17 cellular contexts compared by ENCODE assay signal in the genomic region with DNA sequence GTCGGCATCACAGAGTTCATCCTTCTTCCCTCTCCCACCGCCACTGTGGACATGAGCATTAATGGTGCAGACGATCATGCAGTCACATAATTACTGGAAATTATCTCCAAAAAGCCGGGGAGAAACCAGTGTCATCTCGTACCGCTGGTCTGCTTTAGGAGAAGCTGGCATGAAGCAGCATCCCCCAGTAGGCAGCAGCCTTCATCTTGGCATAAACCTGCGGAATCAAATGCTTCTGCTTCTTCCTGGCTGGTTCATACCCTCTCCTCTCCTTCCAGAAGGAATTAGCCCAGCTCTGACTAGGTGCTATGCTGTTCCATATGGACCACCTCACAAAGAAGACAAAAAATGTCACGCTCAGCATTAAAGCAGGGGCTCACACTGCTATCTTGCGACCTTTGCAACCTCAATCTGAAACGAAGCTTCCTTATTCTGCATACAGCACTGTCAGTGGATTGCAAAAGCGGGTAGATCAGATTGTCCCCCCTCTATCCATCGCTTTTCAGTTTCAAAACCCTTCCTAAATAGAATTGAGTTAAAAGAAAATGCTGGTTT.
DNase-seq lines count a peak whose midpoint lies in the region; ATAC-seq, FAIRE-seq and TF ChIP-seq lines count a peak whose summit lies in the region.
"Had no signal": no experiment of that assay in that cellular context is flagged by ENCODE, and none has a peak within 500 bp of the region (broad histone marks: within the 10 kb centered on the region; RNA-seq: fewer than 3 reads in every experiment).

No MANE protein-coding gene starts in this region.

- H3K4me1 Mint-ChIP-seq in GM23338 (peaks cover 3% of the 10 kb centered on the region; the same call in 2 of the 3 replicates), neural progenitor cell (peaks cover 46% of the 10 kb centered on the region)
- H3K4me1 Mint-ChIP-seq: CD4-positive, CD25-positive, alpha-beta regulatory T cell; CD8-positive, alpha-beta memory T cell had no signal

- H2AFZ ChIP-seq in GM23338 = 0 out of 2 replicates have a peak overlapping the region, but pooled peaks have one; percentile 10
- H2AFZ ChIP-seq in neural progenitor cell (replicated peaks) = peak overlapping the region; percentile 43

- H3K36me3 Mint-ChIP-seq in GM23338 (ENCODE audit: low read depth) (no peaks in the 10 kb centered on the region), neural progenitor cell (no peaks in the 10 kb centered on the region)
- H3K36me3 Mint-ChIP-seq: CD4-positive, CD25-positive, alpha-beta regulatory T cell; CD8-positive, alpha-beta memory T cell had no signal

- H3K4me1 ChIP-seq in A549 (no peaks in the 10 kb centered on the region), GM23338 (ENCODE audit: insufficient read depth) (no peaks in the 10 kb centered on the region), neural progenitor cell (peaks cover 4% of the 10 kb centered on the region), spleen (no peaks in the 10 kb centered on the region)
- H3K4me1 ChIP-seq: BE2C had no signal

- no peak for FAIRE-seq in A549 (lab: Jason Lieb, UNC)
- FAIRE-seq: D721Med, H54 had no signal

- no peaks in the 10 kb centered on the region for H4K20me1 ChIP-seq in GM23338 (replicated peaks; ENCODE audit: insufficient read depth)
- no peaks in the 10 kb centered on the region for H4K20me1 ChIP-seq in neural progenitor cell (ENCODE audit: low read depth)

- H3K9me2 ChIP-seq in GM23338 (ENCODE audit: insufficient read depth) = no peaks in the 10 kb centered on the region

- H3K4me3 Mint-ChIP-seq in GM23338 (no peak overlapping the region), neural progenitor cell (no peak overlapping the region)
- H3K4me3 Mint-ChIP-seq: CD4-positive, CD25-positive, alpha-beta regulatory T cell; CD8-positive, alpha-beta memory T cell had no signal

- no peaks in the 10 kb centered on the region for H3K9me3 Mint-ChIP-seq in GM23338
- peaks cover 9% of the 10 kb centered on the region for H3K9me3 Mint-ChIP-seq in neural progenitor cell
- H3K9me3 Mint-ChIP-seq: CD8-positive, alpha-beta memory T cell had no signal

- TF ChIP-seq CTCF in A549 (IDR thresholded peaks at IDR 0.05) (no peak), GM23338 (conservative IDR thresholded peaks at IDR 0.05; ENCODE audit: low read depth in 2 of 2) (no peak), neural progenitor cell (IDR thresholded peaks at IDR 0.05) (no peak), spleen (IDR thresholded peaks at IDR 0.05 in 8 of 11, conservative IDR thresholded peaks at IDR 0.05 in 3 of 11) (no peak)

- H3K27ac ChIP-seq in A549 = no peak overlapping the region
- no peak overlapping the region for H3K27ac ChIP-seq in GM23338 (ENCODE audit: low read depth)
- H3K27ac ChIP-seq in neural progenitor cell = no peak overlapping the region
- H3K27ac ChIP-seq in spleen = no peak overlapping the region

- H3K4me2 ChIP-seq in A549 (no peak overlapping the region), GM23338 (no peak overlapping the region), neural progenitor cell (no peak overlapping the region)

- TF ChIP-seq EP300 in A549 (IDR thresholded peaks at IDR 0.05) = no peak

- no peak for TF ChIP-seq RAD21 in A549 (conservative IDR thresholded peaks at IDR 0.05 in 1 of 2, IDR thresholded peaks at IDR 0.05 in 1 of 2)

- H3K27me3 ChIP-seq in GM23338 (ENCODE audit: insufficient read depth) (no peaks in the 10 kb centered on the region), neural progenitor cell (no peaks in the 10 kb centered on the region), spleen (replicated peaks in 1 of 7) (no peaks in the 10 kb centered on the region)
- H3K27me3 ChIP-seq: BE2C had no signal

- intact Hi-C loops in spleen (cut with DNase I; ENCODE audit: low total_unique reads) = no loop called here

- TF ChIP-seq POLR2A in A549 (IDR thresholded peaks at IDR 0.05; ENCODE audit: low read length) (no peak), spleen (IDR thresholded peaks at IDR 0.05) (no peak)

- H3K9me3 ChIP-seq in A549 (no peaks in the 10 kb centered on the region), neural progenitor cell (ENCODE audit: low read depth) (no peaks in the 10 kb centered on the region), spleen (no peaks in the 10 kb centered on the region)
- H3K9me3 ChIP-seq: BE2C had no signal

- ATAC-seq in A549 (no peak), GM23338 (no peak)

- no peaks in the 10 kb centered on the region for H3K79me2 ChIP-seq in GM23338 (replicated peaks; ENCODE audit: insufficient read depth)
- H3K79me2 ChIP-seq in neural progenitor cell (ENCODE audit: low read depth) = no peaks in the 10 kb centered on the region

- H3K9ac ChIP-seq in neural progenitor cell = no peak overlapping the region

- no peaks in the 10 kb centered on the region for H3K27me3 Mint-ChIP-seq in GM23338 (ENCODE audit: insufficient read depth, low read depth, poor library complexity)
- peaks cover 8% of the 10 kb centered on the region for H3K27me3 Mint-ChIP-seq in neural progenitor cell (ENCODE audit: insufficient read depth, low read depth)
- H3K27me3 Mint-ChIP-seq: CD4-positive, CD25-positive, alpha-beta regulatory T cell had no signal

- WGBS in A549 (ENCODE audit: missing lambda C conversion rate) = 13% methylated on average over 10 of the region's 12 CpGs
- WGBS in spleen, 5 donors = 80 to 91% (median 86%) methylated on average over 12 of the region's 12 CpGs

- DNase-seq in A549 (ENCODE audit: low read depth in 1 of 2, low spot score in 1 of 2) (no peak), GM23338 (ENCODE audit: low spot score) (no peak), cerebellar cortex (ENCODE audit: low spot score) (peak; percentile 61), neural progenitor cell (ENCODE audit: low spot score) (no peak), NCI-H446 (lab: John Stamatoyannopoulos, UW) (no peak), spleen (no peak), NCI-H2107 treated with DMSO at 0.1 percent for 48 hours (lab: John Stamatoyannopoulos, UW; ENCODE audit: unreplicated experiment) (no peak)
- DNase-seq in effector CD8-positive, alpha-beta T cell (lab: John Stamatoyannopoulos, UW) = no peak
- DNase-seq: 8988T; BE2C; CD4-positive, CD25-positive, alpha-beta regulatory T cell; CD8-positive, alpha-beta memory T cell; COR-L47; GF-D8; HCEC 1CT had no signal

- H3K27ac Mint-ChIP-seq in GM23338 (no peak overlapping the region), neural progenitor cell (peak overlapping the region; percentile 84)
- H3K27ac Mint-ChIP-seq: CD8-positive, alpha-beta memory T cell had no signal

- H3F3A ChIP-seq in GM23338 (replicated peaks; ENCODE audit: low read depth) (no peaks in the 10 kb centered on the region), neural progenitor cell (ENCODE audit: low read depth) (no peaks in the 10 kb centered on the region)

- CTCF ChIA-PET in A549 (lab: Yijun Ruan, JAX) = no interaction called here

- no peaks in the 10 kb centered on the region for H3K36me3 ChIP-seq in GM23338 (ENCODE audit: insufficient read depth)
- no peaks in the 10 kb centered on the region for H3K36me3 ChIP-seq in neural progenitor cell
- H3K36me3 ChIP-seq in spleen = no peaks in the 10 kb centered on the region
- H3K36me3 ChIP-seq: BE2C had no signal

- no peak overlapping the region for H3K4me3 ChIP-seq in A549
- H3K4me3 ChIP-seq in GM23338 = no peak overlapping the region
- no peak overlapping the region for H3K4me3 ChIP-seq in neural progenitor cell
- no peak overlapping the region for H3K4me3 ChIP-seq in spleen

- POLR2A ChIA-PET in A549 (lab: Yijun Ruan, JAX) = no interaction called here

TF ChIP-seq in A549, 52 proteins besides CTCF, POLR2A, EP300 and RAD21:
- TF ChIP-seq MAFK (IDR thresholded peaks at IDR 0.05; ENCODE audit: partially characterized antibody) (peak; percentile 39), RNF2 (IDR thresholded peaks at IDR 0.05; ENCODE audit: borderline replicate concordance, low read depth) (no peak), CBX8 (IDR thresholded peaks at IDR 0.05) (no peak)

TF ChIP-seq in GM23338, 12 proteins besides CTCF, POLR2A, EP300 and RAD21 (continues in another document):
- TF ChIP-seq CREB1 (CRISPR knock-in tag; IDR thresholded peaks at IDR 0.05; ENCODE audit: low read depth) (no peak), STAT1 (IDR thresholded peaks at IDR 0.05; ENCODE audit: unreplicated experiment) (no peak), JUNB (IDR thresholded peaks at IDR 0.05; ENCODE audit: unreplicated experiment) (no peak), POLR2AphosphoS5 (IDR thresholded peaks at IDR 0.05; ENCODE audit: low read depth) (no peak), ZNF114 (CRISPR knock-in tag; IDR thresholded peaks at IDR 0.05) (no peak), EZH2phosphoT487 (IDR thresholded peaks at IDR 0.05; ENCODE audit: unreplicated experiment) (no peak)
- TF ChIP-seq, protein P1, sequence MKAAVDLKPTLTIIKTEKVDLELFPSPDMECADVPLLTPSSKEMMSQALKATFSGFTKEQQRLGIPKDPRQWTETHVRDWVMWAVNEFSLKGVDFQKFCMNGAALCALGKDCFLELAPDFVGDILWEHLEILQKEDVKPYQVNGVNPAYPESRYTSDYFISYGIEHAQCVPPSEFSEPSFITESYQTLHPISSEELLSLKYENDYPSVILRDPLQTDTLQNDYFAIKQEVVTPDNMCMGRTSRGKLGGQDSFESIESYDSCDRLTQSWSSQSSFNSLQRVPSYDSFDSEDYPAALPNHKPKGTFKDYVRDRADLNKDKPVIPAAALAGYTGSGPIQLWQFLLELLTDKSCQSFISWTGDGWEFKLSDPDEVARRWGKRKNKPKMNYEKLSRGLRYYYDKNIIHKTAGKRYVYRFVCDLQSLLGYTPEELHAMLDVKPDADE (IDR thresholded peaks at IDR 0.05) = no peak
